ENCODE assay signal across 1 cellular context in the genomic region with DNA sequence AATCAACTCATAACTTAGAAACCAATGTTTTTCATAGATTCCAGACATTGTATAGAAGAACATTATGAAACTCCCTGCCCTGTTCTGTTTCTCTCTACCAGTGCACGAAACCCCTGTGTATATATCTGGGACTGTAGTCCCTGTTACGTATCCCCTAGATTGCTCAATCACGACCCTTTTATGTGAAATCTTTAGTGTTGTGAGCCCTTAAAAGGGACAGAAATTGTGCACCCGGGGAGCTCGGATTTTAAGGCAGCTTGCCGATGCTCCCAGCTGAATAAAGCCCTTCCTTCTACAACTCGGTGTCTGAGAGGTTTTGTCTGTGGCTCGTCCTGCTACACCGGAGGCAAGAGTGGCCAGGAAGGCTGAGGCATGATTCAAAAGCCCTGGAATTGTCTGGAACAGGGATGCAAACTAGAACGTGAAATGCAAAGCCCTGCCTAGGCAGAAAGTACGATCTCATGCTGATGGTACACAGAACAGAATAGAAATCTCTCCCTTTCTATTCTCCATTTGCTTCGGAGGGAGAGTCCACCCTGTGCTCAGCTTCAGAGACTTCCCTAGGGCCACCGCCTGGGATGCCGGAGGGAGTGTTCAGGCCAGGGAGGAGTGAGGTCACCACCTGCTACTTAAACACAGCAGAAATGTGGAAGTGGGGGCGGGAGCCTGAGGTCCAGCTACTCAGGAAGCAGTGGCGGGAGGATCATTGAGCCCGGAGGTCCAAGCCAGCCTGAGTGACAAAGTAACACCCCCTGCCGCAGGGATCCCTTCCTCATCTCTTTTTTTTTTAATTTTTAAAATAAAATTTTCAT.
TF ChIP-seq lines count a peak whose summit lies in the region.

No MANE protein-coding gene starts in this region.

TF ChIP-seq in K562, 482 proteins besides CTCF, POLR2A, EP300 and RAD21 (continues in another document):
- 0 out of 2 replicates have a peak, but pooled peaks have one; percentile 40 for TF ChIP-seq ZNF766 (CRISPR knock-in tag; conservative IDR thresholded peaks at IDR 0.05)
- TF ChIP-seq ETV1 (tag; conservative IDR thresholded peaks at IDR 0.05; ENCODE audit: low read depth): peak; percentile 47; the same call in 1 of the 2 replicates
- peak; percentile 90 for TF ChIP-seq SPI1 (IDR thresholded peaks at IDR 0.05; ENCODE audit: borderline replicate concordance, low read depth, low read length)
- peak; percentile 85 for TF ChIP-seq JUND (IDR thresholded peaks at IDR 0.05; ENCODE audit: borderline replicate concordance, low read depth, low read length)
- peak; percentile 70; the same call in 1 of the 3 replicates for TF ChIP-seq JUND (tag; IDR thresholded peaks at IDR 0.05; ENCODE audit: borderline replicate concordance, low read depth, low read length)
- no peak for TF ChIP-seq SLC30A9 (CRISPR knock-in tag; IDR thresholded peaks at IDR 0.05)
- TF ChIP-seq MAFK (IDR thresholded peaks at IDR 0.05; ENCODE audit: low read length): no peak
- TF ChIP-seq STAT5A (IDR thresholded peaks at IDR 0.05; ENCODE audit: borderline replicate concordance, low read length): no peak
- TF ChIP-seq, protein P1, sequence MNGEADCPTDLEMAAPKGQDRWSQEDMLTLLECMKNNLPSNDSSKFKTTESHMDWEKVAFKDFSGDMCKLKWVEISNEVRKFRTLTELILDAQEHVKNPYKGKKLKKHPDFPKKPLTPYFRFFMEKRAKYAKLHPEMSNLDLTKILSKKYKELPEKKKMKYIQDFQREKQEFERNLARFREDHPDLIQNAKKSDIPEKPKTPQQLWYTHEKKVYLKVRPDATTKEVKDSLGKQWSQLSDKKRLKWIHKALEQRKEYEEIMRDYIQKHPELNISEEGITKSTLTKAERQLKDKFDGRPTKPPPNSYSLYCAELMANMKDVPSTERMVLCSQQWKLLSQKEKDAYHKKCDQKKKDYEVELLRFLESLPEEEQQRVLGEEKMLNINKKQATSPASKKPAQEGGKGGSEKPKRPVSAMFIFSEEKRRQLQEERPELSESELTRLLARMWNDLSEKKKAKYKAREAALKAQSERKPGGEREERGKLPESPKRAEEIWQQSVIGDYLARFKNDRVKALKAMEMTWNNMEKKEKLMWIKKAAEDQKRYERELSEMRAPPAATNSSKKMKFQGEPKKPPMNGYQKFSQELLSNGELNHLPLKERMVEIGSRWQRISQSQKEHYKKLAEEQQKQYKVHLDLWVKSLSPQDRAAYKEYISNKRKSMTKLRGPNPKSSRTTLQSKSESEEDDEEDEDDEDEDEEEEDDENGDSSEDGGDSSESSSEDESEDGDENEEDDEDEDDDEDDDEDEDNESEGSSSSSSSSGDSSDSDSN (IDR thresholded peaks at IDR 0.05; ENCODE audit: borderline replicate concordance in 1 of 2, low read depth in 2 of 2, low read length in 2 of 2): peak in 1 of 2 experiments; percentile 60; a peak in 1 of 4 replicates
- TF ChIP-seq PPARD (CRISPR knock-in tag; IDR thresholded peaks at IDR 0.05): no peak
- no peak for TF ChIP-seq PTBP1 (IDR thresholded peaks at IDR 0.05; ENCODE audit: low read depth, low read length)
- no peak for TF ChIP-seq SIN3A (IDR thresholded peaks at IDR 0.05; ENCODE audit: borderline replicate concordance in 2 of 2, control insufficient read depth in 1 of 2, low read depth in 2 of 2, low read length in 2 of 2)
- TF ChIP-seq U2AF1 (optimal IDR thresholded peaks at IDR 0.05; ENCODE audit: low read depth, low read length): no peak
- TF ChIP-seq ZNF699 (CRISPR knock-in tag; IDR thresholded peaks at IDR 0.05; ENCODE audit: insufficient replicate concordance): no peak
- TF ChIP-seq LARP7 (IDR thresholded peaks at IDR 0.05): no peak
- TF ChIP-seq POLR2G (IDR thresholded peaks at IDR 0.05; ENCODE audit: low read depth, low read length): 0 out of 2 replicates have a peak, but pooled peaks have one; percentile 26
- TF ChIP-seq, protein P2, sequence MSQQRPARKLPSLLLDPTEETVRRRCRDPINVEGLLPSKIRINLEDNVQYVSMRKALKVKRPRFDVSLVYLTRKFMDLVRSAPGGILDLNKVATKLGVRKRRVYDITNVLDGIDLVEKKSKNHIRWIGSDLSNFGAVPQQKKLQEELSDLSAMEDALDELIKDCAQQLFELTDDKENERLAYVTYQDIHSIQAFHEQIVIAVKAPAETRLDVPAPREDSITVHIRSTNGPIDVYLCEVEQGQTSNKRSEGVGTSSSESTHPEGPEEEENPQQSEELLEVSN (IDR thresholded peaks at IDR 0.05; ENCODE audit: borderline replicate concordance in 1 of 2, extremely low read depth in 1 of 2, insufficient read depth in 1 of 2, insufficient read length in 1 of 2, low read depth in 1 of 2, low read length in 1 of 2, poor library complexity in 1 of 2, severe bottlenecking in 1 of 2): peak in 1 of 2 experiments; percentile 64
- no peak for TF ChIP-seq ZBED1 (IDR thresholded peaks at IDR 0.05)
- TF ChIP-seq ATF1 (CRISPR knock-in tag; IDR thresholded peaks at IDR 0.05): no peak
- TF ChIP-seq ATF1 (tag; IDR thresholded peaks at IDR 0.05): 0 out of 2 replicates have a peak, but pooled peaks have one; percentile 8
- TF ChIP-seq, protein P3, sequence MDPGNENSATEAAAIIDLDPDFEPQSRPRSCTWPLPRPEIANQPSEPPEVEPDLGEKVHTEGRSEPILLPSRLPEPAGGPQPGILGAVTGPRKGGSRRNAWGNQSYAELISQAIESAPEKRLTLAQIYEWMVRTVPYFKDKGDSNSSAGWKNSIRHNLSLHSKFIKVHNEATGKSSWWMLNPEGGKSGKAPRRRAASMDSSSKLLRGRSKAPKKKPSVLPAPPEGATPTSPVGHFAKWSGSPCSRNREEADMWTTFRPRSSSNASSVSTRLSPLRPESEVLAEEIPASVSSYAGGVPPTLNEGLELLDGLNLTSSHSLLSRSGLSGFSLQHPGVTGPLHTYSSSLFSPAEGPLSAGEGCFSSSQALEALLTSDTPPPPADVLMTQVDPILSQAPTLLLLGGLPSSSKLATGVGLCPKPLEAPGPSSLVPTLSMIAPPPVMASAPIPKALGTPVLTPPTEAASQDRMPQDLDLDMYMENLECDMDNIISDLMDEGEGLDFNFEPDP (CRISPR knock-in tag; IDR thresholded peaks at IDR 0.05): no peak
- TF ChIP-seq BCOR (IDR thresholded peaks at IDR 0.05): no peak
- TF ChIP-seq, protein P4, sequence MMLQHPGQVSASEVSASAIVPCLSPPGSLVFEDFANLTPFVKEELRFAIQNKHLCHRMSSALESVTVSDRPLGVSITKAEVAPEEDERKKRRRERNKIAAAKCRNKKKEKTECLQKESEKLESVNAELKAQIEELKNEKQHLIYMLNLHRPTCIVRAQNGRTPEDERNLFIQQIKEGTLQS (IDR thresholded peaks at IDR 0.05): peak; percentile 84
- TF ChIP-seq, protein P4 (CRISPR knock-in tag; conservative IDR thresholded peaks at IDR 0.05): no peak
- TF ChIP-seq BRCA1 (IDR thresholded peaks at IDR 0.05): no peak
- no peak for TF ChIP-seq BRCA1 (CRISPR knock-in tag; IDR thresholded peaks at IDR 0.05)
- TF ChIP-seq, protein P5, sequence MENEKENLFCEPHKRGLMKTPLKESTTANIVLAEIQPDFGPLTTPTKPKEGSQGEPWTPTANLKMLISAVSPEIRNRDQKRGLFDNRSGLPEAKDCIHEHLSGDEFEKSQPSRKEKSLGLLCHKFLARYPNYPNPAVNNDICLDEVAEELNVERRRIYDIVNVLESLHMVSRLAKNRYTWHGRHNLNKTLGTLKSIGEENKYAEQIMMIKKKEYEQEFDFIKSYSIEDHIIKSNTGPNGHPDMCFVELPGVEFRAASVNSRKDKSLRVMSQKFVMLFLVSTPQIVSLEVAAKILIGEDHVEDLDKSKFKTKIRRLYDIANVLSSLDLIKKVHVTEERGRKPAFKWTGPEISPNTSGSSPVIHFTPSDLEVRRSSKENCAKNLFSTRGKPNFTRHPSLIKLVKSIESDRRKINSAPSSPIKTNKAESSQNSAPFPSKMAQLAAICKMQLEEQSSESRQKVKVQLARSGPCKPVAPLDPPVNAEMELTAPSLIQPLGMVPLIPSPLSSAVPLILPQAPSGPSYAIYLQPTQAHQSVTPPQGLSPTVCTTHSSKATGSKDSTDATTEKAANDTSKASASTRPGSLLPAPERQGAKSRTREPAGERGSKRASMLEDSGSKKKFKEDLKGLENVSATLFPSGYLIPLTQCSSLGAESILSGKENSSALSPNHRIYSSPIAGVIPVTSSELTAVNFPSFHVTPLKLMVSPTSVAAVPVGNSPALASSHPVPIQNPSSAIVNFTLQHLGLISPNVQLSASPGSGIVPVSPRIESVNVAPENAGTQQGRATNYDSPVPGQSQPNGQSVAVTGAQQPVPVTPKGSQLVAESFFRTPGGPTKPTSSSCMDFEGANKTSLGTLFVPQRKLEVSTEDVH (IDR thresholded peaks at IDR 0.05; ENCODE audit: low read depth, partially characterized antibody): peak; percentile 24
- no peak for TF ChIP-seq ZNF764 (CRISPR knock-in tag; IDR thresholded peaks at IDR 0.05; ENCODE audit: low read depth)
- no peak for TF ChIP-seq HSF4 (CRISPR knock-in tag; IDR thresholded peaks at IDR 0.05; ENCODE audit: borderline replicate concordance)
- TF ChIP-seq SMARCA4 (IDR thresholded peaks at IDR 0.05): 0 out of 2 replicates have a peak, but pooled peaks have one; percentile 12
- TF ChIP-seq RBM14 (IDR thresholded peaks at IDR 0.05; ENCODE audit: borderline replicate concordance, insufficient read depth, low read depth, low read length): no peak
- no peak for TF ChIP-seq STAG1 (CRISPR knock-in tag; IDR thresholded peaks at IDR 0.05; ENCODE audit: borderline replicate concordance)
- TF ChIP-seq L3MBTL2 (IDR thresholded peaks at IDR 0.05): peak; percentile 46; the same call in 1 of the 2 replicates
- peak; percentile 32; the same call in 1 of the 2 replicates for TF ChIP-seq EP400 (IDR thresholded peaks at IDR 0.05)
- no peak for TF ChIP-seq MAFF (IDR thresholded peaks at IDR 0.05; ENCODE audit: low read length)
- TF ChIP-seq CBX2 (IDR thresholded peaks at IDR 0.05; ENCODE audit: insufficient read depth, low read length, poor library complexity, severe bottlenecking): no peak
- no peak for TF ChIP-seq DIDO1 (tag; IDR thresholded peaks at IDR 0.05; ENCODE audit: low read depth)
- TF ChIP-seq ATF7 (IDR thresholded peaks at IDR 0.05): peak; percentile 88
- TF ChIP-seq ZNF175 (CRISPR knock-in tag; IDR thresholded peaks at IDR 0.05; ENCODE audit: low read depth): no peak
- TF ChIP-seq CTBP1 (IDR thresholded peaks at IDR 0.05; ENCODE audit: borderline replicate concordance): peak; percentile 69; the same call in 1 of the 2 replicates
- peak; percentile 52 for TF ChIP-seq POLR2B (IDR thresholded peaks at IDR 0.05; ENCODE audit: low read depth, partially characterized antibody)
- TF ChIP-seq, protein P6, sequence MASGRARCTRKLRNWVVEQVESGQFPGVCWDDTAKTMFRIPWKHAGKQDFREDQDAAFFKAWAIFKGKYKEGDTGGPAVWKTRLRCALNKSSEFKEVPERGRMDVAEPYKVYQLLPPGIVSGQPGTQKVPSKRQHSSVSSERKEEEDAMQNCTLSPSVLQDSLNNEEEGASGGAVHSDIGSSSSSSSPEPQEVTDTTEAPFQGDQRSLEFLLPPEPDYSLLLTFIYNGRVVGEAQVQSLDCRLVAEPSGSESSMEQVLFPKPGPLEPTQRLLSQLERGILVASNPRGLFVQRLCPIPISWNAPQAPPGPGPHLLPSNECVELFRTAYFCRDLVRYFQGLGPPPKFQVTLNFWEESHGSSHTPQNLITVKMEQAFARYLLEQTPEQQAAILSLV (tag; IDR thresholded peaks at IDR 0.05): 0 out of 2 replicates have a peak, but pooled peaks have one; percentile 38
- no peak for TF ChIP-seq PRPF4 (IDR thresholded peaks at IDR 0.05; ENCODE audit: insufficient read depth, low read depth, low read length, poor library complexity, severe bottlenecking)
- peak; percentile 96 for TF ChIP-seq CEBPB (tag; IDR thresholded peaks at IDR 0.05)
- TF ChIP-seq JUN (IDR thresholded peaks at IDR 0.05; ENCODE audit: borderline replicate concordance, low read depth, low read length): 0 out of 2 replicates have a peak, but pooled peaks have one; percentile 55
- no peak for TF ChIP-seq JUN (CRISPR knock-in tag; IDR thresholded peaks at IDR 0.05; ENCODE audit: borderline replicate concordance)
- TF ChIP-seq TBL1XR1 (IDR thresholded peaks at IDR 0.05; ENCODE audit: low read length in 2 of 2): 0 out of 4 replicates have a peak, but pooled peaks of 1 of the 2 experiments have one; percentile 13
- no peak for TF ChIP-seq SRSF1 (IDR thresholded peaks at IDR 0.05; ENCODE audit: low read depth, low read length)
- peak; percentile 28; the same call in 1 of the 2 replicates for TF ChIP-seq ETV5 (CRISPR knock-in tag; IDR thresholded peaks at IDR 0.05; ENCODE audit: low read depth)
